In the genomic region with DNA sequence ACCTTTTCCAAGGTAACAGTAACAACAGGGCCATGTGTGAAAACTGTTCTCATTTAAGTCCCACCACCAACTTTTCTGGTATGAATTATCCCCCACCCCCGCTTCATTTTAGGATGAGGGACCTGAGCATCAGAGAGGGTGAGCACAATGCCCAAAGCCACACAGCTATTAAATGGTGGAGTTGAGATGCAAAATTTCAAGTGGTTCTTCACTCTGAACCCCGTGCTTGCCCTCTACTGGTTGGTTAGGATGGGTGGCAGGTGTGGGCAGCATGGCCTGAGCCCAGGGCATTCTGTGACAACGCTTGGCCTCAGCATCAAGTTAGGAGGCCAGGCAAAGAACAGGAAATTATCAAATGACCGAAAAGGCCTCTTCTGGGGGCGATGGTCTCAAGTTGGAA, we compare ENCODE assay signal across 2 cellular contexts.
TF ChIP-seq lines count a peak whose summit lies in the region.

No MANE protein-coding gene starts in this region.

TF ChIP-seq in K562, 482 proteins besides CTCF, POLR2A, EP300 and RAD21 (continues in another document):
- TF ChIP-seq ZNF76 (CRISPR knock-in tag; IDR thresholded peaks at IDR 0.05; ENCODE audit: borderline replicate concordance) (no peak), HNRNPK (IDR thresholded peaks at IDR 0.05; ENCODE audit: low read depth, low read length, poor library complexity, severe bottlenecking) (no peak), KDM1A (IDR thresholded peaks at IDR 0.05) (peak; percentile 22 to 28; a peak in 1 of 4 replicates), RBM25 (IDR thresholded peaks at IDR 0.05; ENCODE audit: low read depth, low read length, severe bottlenecking) (peak; percentile 82), MYC (IDR thresholded peaks at IDR 0.05; ENCODE audit: low read depth, low read length) (no peak), MYC (CRISPR knock-in tag; IDR thresholded peaks at IDR 0.05; ENCODE audit: borderline replicate concordance, low read depth) (no peak), ZFP36 (IDR thresholded peaks at IDR 0.05; ENCODE audit: low read depth, low read length, partially characterized antibody) (peak; percentile 81), ADNP (tag; IDR thresholded peaks at IDR 0.05) (0 out of 2 replicates have a peak, but pooled peaks have one; percentile 18), BCOR (IDR thresholded peaks at IDR 0.05) (peak; percentile 54; the same call in 1 of the 2 replicates), POU5F1 (IDR thresholded peaks at IDR 0.05; ENCODE audit: borderline replicate concordance, low read depth, low read length, partially characterized antibody) (no peak), GATAD2A (IDR thresholded peaks at IDR 0.05) (no peak), ZNF354B (CRISPR knock-in tag; IDR thresholded peaks at IDR 0.05) (no peak), ZNF24 (IDR thresholded peaks at IDR 0.05) (no peak)
- TF ChIP-seq, protein P1, sequence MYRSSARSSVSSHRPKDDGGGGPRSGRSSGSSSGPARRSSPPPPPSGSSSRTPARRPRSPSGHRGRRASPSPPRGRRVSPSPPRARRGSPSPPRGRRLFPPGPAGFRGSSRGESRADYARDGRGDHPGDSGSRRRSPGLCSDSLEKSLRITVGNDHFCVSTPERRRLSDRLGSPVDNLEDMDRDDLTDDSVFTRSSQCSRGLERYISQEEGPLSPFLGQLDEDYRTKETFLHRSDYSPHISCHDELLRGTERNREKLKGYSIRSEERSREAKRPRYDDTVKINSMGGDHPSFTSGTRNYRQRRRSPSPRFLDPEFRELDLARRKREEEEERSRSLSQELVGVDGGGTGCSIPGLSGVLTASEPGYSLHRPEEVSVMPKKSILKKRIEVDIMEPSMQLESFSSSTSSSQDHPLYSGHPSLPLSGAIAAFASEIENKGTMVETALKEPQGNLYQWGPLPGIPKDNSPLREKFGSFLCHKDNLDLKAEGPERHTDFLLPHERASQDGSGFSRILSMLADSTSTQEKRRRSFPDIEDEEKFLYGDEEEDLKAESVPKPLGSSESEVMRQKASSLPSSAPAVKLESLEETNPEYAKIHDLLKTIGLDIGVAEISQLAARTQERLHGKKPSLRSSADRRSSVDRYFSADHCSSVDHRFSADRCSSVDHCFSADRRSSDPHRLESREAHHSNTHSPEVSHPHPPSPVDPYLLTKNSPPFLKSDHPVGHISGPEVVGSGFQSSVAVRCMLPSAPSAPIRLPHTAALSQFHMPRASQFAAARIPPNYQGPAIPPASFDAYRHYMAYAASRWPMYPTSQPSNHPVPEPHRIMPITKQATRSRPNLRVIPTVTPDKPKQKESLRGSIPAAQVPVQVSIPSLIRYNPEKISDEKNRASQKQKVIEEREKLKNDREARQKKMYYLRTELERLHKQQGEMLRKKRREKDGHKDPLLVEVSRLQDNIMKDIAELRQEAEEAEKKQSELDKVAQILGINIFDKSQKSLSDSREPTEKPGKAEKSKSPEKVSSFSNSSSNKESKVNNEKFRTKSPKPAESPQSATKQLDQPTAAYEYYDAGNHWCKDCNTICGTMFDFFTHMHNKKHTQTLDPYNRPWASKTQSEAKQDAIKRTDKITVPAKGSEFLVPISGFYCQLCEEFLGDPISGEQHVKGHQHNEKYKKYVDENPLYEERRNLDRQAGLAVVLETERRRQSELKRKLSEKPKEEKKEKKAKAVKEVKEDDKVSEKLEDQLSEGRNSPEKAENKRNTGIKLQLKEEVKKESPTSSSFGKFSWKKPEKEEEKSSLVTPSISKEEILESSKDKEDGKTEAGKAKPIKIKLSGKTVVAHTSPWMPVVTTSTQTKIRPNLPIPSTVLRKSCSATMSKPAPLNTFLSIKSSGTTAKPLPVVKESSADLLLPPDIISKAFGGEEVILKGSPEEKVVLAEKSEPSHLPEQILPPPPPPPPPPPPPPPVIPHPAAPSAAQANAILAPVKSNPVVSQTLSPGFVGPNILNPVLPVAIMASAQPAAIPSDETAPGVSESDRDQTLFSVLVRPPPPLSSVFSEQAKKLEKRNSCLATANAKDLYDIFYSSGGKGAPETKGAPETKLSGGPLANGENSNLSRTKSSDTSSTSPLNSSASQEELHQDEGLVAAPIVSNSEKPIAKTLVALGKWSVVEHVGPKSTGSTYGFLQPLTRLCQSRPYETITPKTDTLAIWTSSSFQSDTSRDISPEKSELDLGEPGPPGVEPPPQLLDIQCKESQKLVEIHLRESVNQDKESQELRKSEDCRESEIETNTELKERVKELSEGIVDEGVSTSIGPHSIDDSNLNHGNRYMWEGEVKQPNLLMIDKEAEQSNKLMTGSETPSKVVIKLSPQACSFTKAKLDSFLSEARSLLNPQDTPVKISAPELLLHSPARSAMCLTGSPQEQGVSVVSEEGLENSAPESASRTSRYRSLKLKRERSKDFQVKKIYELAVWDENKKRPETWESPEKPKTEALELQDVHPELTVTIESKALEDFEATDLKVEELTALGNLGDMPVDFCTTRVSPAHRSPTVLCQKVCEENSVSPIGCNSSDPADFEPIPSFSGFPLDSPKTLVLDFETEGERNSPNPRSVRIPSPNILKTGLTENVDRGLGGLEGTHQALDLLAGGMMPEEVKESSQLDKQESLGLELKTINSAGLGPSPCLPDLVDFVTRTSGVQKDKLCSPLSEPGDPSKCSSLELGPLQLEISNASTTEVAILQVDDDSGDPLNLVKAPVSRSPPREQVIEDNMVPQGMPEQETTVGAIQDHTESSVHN (IDR thresholded peaks at IDR 0.05; ENCODE audit: borderline replicate concordance in 1 of 2, low read depth in 1 of 2) = no peak
- TF ChIP-seq, protein P2, sequence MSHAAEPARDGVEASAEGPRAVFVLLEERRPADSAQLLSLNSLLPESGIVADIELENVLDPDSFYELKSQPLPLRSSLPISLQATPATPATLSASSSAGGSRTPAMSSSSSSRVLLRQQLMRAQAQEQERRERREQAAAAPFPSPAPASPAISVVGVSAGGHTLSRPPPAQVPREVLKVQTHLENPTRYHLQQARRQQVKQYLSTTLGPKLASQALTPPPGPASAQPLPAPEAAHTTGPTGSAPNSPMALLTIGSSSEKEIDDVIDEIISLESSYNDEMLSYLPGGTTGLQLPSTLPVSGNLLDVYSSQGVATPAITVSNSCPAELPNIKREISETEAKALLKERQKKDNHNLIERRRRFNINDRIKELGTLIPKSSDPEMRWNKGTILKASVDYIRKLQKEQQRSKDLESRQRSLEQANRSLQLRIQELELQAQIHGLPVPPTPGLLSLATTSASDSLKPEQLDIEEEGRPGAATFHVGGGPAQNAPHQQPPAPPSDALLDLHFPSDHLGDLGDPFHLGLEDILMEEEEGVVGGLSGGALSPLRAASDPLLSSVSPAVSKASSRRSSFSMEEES (CRISPR knock-in tag; IDR thresholded peaks at IDR 0.05) = no peak

TF ChIP-seq in HepG2, 621 proteins besides CTCF, POLR2A, EP300 and RAD21:
- TF ChIP-seq ZFP36 (IDR thresholded peaks at IDR 0.05; ENCODE audit: borderline replicate concordance, low read depth, low read length, partially characterized antibody) = peak; percentile 7
- TF ChIP-seq SRSF9 (IDR thresholded peaks at IDR 0.05; ENCODE audit: borderline replicate concordance, insufficient read depth, low read depth, low read length, poor library complexity, severe bottlenecking) = no peak
- peak; percentile 91 for TF ChIP-seq ZNF768 (CRISPR knock-in tag; IDR thresholded peaks at IDR 0.05)
